Comparison of ENCODE assay signal across 1 cellular context in the genomic region with DNA sequence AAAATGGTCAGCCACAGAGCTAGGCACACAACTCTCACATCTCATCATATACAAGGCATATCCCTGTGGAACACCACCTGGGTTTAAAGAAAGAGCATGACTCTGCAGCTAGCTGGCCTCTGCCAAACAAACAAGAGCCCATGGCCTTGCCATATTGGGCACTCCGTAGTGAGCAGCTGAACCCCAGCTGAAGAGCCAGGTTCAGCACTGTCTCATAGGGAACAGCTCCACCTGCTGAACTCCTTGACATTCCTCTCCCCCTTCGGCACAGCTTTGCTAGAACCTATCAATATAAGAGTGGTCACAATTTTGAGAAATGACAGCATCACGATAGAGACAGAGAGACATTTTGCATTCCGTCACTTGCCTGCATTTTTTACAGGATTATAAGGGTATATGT.
TF ChIP-seq lines count a peak whose summit lies in the region.

No MANE protein-coding gene starts in this region.

TF ChIP-seq in K562, 482 proteins besides CTCF, POLR2A, EP300 and RAD21 (continued from another document):
- TF ChIP-seq, protein P1, sequence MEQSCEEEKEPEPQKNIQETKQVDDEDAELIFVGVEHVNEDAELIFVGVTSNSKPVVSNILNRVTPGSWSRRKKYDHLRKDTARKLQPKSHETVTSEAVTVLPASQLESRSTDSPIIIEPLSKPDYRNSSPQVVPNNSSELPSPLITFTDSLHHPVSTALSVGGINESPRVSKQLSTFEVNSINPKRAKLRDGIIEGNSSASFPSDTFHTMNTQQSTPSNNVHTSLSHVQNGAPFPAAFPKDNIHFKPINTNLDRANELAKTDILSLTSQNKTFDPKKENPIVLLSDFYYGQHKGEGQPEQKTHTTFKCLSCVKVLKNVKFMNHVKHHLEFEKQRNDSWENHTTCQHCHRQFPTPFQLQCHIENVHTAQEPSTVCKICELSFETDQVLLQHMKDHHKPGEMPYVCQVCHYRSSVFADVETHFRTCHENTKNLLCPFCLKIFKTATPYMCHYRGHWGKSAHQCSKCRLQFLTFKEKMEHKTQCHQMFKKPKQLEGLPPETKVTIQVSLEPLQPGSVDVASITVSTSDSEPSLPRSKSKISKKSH (CRISPR knock-in tag; IDR thresholded peaks at IDR 0.05) = no peak
- TF ChIP-seq, protein P2, sequence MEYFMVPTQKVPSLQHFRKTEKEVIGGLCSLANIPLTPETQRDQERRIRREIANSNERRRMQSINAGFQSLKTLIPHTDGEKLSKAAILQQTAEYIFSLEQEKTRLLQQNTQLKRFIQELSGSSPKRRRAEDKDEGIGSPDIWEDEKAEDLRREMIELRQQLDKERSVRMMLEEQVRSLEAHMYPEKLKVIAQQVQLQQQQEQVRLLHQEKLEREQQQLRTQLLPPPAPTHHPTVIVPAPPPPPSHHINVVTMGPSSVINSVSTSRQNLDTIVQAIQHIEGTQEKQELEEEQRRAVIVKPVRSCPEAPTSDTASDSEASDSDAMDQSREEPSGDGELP (CRISPR knock-in tag; IDR thresholded peaks at IDR 0.05; ENCODE audit: borderline replicate concordance) = peak; percentile 38; the same call in 1 of the 2 replicates
- TF ChIP-seq SMC3 (conservative IDR thresholded peaks at IDR 0.05; ENCODE audit: insufficient read depth, low read depth, low read length) = peak; percentile 35; the same call in 1 of the 2 replicates
- TF ChIP-seq, protein P3, sequence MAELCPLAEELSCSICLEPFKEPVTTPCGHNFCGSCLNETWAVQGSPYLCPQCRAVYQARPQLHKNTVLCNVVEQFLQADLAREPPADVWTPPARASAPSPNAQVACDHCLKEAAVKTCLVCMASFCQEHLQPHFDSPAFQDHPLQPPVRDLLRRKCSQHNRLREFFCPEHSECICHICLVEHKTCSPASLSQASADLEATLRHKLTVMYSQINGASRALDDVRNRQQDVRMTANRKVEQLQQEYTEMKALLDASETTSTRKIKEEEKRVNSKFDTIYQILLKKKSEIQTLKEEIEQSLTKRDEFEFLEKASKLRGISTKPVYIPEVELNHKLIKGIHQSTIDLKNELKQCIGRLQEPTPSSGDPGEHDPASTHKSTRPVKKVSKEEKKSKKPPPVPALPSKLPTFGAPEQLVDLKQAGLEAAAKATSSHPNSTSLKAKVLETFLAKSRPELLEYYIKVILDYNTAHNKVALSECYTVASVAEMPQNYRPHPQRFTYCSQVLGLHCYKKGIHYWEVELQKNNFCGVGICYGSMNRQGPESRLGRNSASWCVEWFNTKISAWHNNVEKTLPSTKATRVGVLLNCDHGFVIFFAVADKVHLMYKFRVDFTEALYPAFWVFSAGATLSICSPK (IDR thresholded peaks at IDR 0.05; ENCODE audit: borderline replicate concordance) = no peak
